Comparison of ENCODE assay signal across 13 cellular contexts in the genomic region with DNA sequence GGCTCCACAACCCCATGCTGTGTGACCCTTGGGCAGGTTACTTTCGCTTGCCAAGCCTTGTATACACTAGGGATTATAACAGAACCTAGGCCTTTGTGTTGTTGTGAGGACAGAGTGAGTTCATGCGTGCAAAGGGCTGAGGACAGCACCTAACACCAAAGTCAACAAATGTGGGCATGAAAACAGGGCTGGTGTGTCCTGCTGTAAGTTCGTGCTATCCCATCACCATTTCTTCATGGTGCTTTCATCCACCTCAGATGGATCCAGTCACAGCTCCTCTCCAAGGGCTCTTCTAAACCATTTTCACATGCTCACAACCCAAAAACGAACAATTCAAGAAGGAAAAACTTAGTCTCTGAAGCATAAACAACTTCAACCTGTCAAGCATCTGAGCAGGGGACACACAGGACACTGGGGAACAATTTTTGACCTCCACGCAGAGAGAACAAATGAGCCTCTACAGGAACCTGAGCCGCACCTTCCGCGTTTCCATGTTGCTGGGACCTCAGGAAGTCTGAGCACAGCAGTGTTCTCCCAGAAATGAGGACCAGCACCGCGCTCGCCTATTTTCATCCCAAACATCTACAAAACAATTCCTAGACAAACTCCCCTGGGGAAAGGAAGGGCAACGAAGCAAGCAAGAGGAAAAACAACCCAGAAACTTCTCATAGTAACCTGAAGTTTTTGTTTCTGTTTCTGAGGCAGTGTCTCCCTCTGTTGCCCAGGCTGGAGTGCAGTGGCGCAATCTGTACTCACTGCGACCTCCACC. TPM values are rescaled to one million over a fixed set of nuclear protein-coding genes. Genes with fewer than 3 reads are reported as not detected.
DNase-seq lines count a peak whose midpoint lies in the region; ATAC-seq and TF ChIP-seq lines count a peak whose summit lies in the region.
"Had no signal": no experiment of that assay in that cellular context is flagged by ENCODE, and none has a peak within 500 bp of the region (broad histone marks: within the 10 kb centered on the region; RNA-seq: fewer than 3 reads in every experiment).

No MANE protein-coding gene starts in this region.

- H3K27me3 ChIP-seq in DND-41 (ENCODE audit: insufficient read depth, low read length, poor library complexity) (peaks cover 9% of the 10 kb centered on the region), neural cell (ENCODE audit: insufficient read depth, low read depth, low read length) (no peaks in the 10 kb centered on the region), SJCRH30 (no peaks in the 10 kb centered on the region)
- no peaks in the 10 kb centered on the region for H3K27me3 ChIP-seq in effector memory CD4-positive, alpha-beta T cell (replicated peaks; ENCODE audit: control insufficient read depth, insufficient read depth, low read length, poor library complexity, severe bottlenecking)
- H3K27me3 ChIP-seq: right atrium auricular region had no signal

- H3K9me3 ChIP-seq in DND-41 (ENCODE audit: insufficient read depth, low read length, severe bottlenecking) (no peaks in the 10 kb centered on the region), neural cell (ENCODE audit: low read length) (no peaks in the 10 kb centered on the region), SJCRH30 (replicated peaks) (no peaks in the 10 kb centered on the region)
- H3K9me3 ChIP-seq in effector memory CD4-positive, alpha-beta T cell (ENCODE audit: control insufficient read depth, low read length) = no peaks in the 10 kb centered on the region
- H3K9me3 ChIP-seq: left lung, right atrium auricular region had no signal

- H3K79me2 ChIP-seq in DND-41 (ENCODE audit: insufficient read depth, low read length) = peaks cover 4% of the 10 kb centered on the region; the same call in 1 of the 2 replicates
- peaks cover 27% of the 10 kb centered on the region for H3K79me2 ChIP-seq in neural cell (replicated peaks; ENCODE audit: insufficient read depth, low read length)

- no peak overlapping the region for H2AFZ ChIP-seq in DND-41 (ENCODE audit: low read depth, low read length)
- no peak overlapping the region for H2AFZ ChIP-seq in neural cell (ENCODE audit: low read depth, low read length)

- no peak for DNase-seq in DND-41
- peak; percentile 52 for DNase-seq in NCI-H146 treated with DMSO at 0.1 percent for 48 hours (lab: John Stamatoyannopoulos, UW; ENCODE audit: unreplicated experiment)
- no peak for DNase-seq in caudate nucleus (lab: John Stamatoyannopoulos, UW)
- DNase-seq in SJCRH30 = no peak
- no peak for DNase-seq in NCI-H524 (lab: John Stamatoyannopoulos, UW)
- no peak for DNase-seq in effector memory CD4-positive, alpha-beta T cell
- DNase-seq: activated CD8-positive, alpha-beta T cell treated with anti-CD3 and anti-CD28 coated beads for 36 hours; amygdala; left lung; NCI-H187 had no signal

- H3K4me3 ChIP-seq in DND-41 (ENCODE audit: low read depth in 1 of 2, low read length in 2 of 2) = no peak overlapping the region
- peak overlapping the region; percentile 70 for H3K4me3 ChIP-seq in neural cell (ENCODE audit: low read length)
- no peak overlapping the region for H3K4me3 ChIP-seq in SJCRH30
- no peak overlapping the region for H3K4me3 ChIP-seq in effector memory CD4-positive, alpha-beta T cell (ENCODE audit: insufficient read depth, low read depth, low read length, poor library complexity, severe bottlenecking)
- H3K4me3 ChIP-seq: left lung, right atrium auricular region had no signal

- TF ChIP-seq CTCF in DND-41 (IDR thresholded peaks at IDR 0.05; ENCODE audit: borderline replicate concordance, extremely low read depth, low read length, poor library complexity, severe bottlenecking) (peak; percentile 40), neural cell (IDR thresholded peaks at IDR 0.05; ENCODE audit: poor library complexity, severe bottlenecking) (no peak)

- H3K36me3 ChIP-seq in DND-41 (ENCODE audit: insufficient read depth, low read length) (no peaks in the 10 kb centered on the region), neural cell (ENCODE audit: insufficient read depth, low read length) (no peaks in the 10 kb centered on the region), SJCRH30 (no peaks in the 10 kb centered on the region)
- no peaks in the 10 kb centered on the region for H3K36me3 ChIP-seq in effector memory CD4-positive, alpha-beta T cell (ENCODE audit: control insufficient read depth, insufficient read depth, low read length)
- H3K36me3 ChIP-seq: left lung, right atrium auricular region had no signal

- no peaks in the 10 kb centered on the region for H3K9me2 ChIP-seq in neural cell (ENCODE audit: insufficient read depth, low read length)

- peak overlapping the region; percentile 14; the same call in 1 of the 2 replicates for H3K4me2 ChIP-seq in DND-41 (ENCODE audit: insufficient read depth, low read length)
- H3K4me2 ChIP-seq in neural cell (ENCODE audit: low read length) = no peak overlapping the region

- no peak for TF ChIP-seq EP300 in neural cell (conservative IDR thresholded peaks at IDR 0.05; ENCODE audit: poor library complexity, severe bottlenecking)

- H4K20me1 ChIP-seq in DND-41 (ENCODE audit: insufficient read depth, low read length) = peaks cover 12% of the 10 kb centered on the region; the same call in 1 of the 2 replicates
- no peaks in the 10 kb centered on the region for H4K20me1 ChIP-seq in neural cell (ENCODE audit: insufficient read depth)

- no peak for TF ChIP-seq RAD21 in neural cell (conservative IDR thresholded peaks at IDR 0.05)

- H3K27ac ChIP-seq in DND-41 (ENCODE audit: low read length) = no peak overlapping the region
- peak overlapping the region; percentile 27 for H3K27ac ChIP-seq in caudate nucleus (ENCODE audit: low read depth, low read length)
- H3K27ac ChIP-seq in neural cell (ENCODE audit: low read length) = no peak overlapping the region
- no peak overlapping the region for H3K27ac ChIP-seq in SJCRH30
- no peak overlapping the region for H3K27ac ChIP-seq in effector memory CD4-positive, alpha-beta T cell (ENCODE audit: insufficient read depth, low read length, poor library complexity, severe bottlenecking)
- H3K27ac ChIP-seq: left lung, right atrium auricular region had no signal

- no peak for ATAC-seq in DND-41 (ENCODE audit: insufficient read depth, low read depth)
- ATAC-seq in GM21619 (IDR thresholded peaks at IDR 0.05; ENCODE audit: unreplicated experiment) = no peak
- ATAC-seq: activated CD8-positive, alpha-beta T cell treated with anti-CD3 and anti-CD28 coated beads for 36 hours; left lung had no signal

- H3F3A ChIP-seq in neural cell (ENCODE audit: insufficient read depth, low read length, poor library complexity, severe bottlenecking) = peaks cover 3% of the 10 kb centered on the region

- H3K9ac ChIP-seq in DND-41 (ENCODE audit: low read depth, low read length) (no peak overlapping the region), neural cell (ENCODE audit: low read length) (no peak overlapping the region)

- H3K4me1 ChIP-seq in DND-41 (ENCODE audit: insufficient read depth, low read length) (peaks cover 27% of the 10 kb centered on the region), SJCRH30 (peaks cover 15% of the 10 kb centered on the region)
- peaks cover 9% of the 10 kb centered on the region for H3K4me1 ChIP-seq in effector memory CD4-positive, alpha-beta T cell (ENCODE audit: control insufficient read depth, insufficient read depth, low read length, poor library complexity, severe bottlenecking)

TF ChIP-seq in neural cell, 6 proteins besides CTCF, POLR2A, EP300 and RAD21:
- TF ChIP-seq POLR2AphosphoS5 (IDR thresholded peaks at IDR 0.05) = no peak
- no peak for TF ChIP-seq TAF1 (IDR thresholded peaks at IDR 0.05; ENCODE audit: low read depth)
- no peak for TF ChIP-seq SMC3 (conservative IDR thresholded peaks at IDR 0.05; ENCODE audit: poor library complexity)
- no peak for TF ChIP-seq MXI1 (conservative IDR thresholded peaks at IDR 0.05; ENCODE audit: poor library complexity, severe bottlenecking)
- no peak for TF ChIP-seq EZH2 (IDR thresholded peaks at IDR 0.05; ENCODE audit: borderline replicate concordance, insufficient read depth, low read length, poor library complexity, severe bottlenecking)
- TF ChIP-seq, protein P1, sequence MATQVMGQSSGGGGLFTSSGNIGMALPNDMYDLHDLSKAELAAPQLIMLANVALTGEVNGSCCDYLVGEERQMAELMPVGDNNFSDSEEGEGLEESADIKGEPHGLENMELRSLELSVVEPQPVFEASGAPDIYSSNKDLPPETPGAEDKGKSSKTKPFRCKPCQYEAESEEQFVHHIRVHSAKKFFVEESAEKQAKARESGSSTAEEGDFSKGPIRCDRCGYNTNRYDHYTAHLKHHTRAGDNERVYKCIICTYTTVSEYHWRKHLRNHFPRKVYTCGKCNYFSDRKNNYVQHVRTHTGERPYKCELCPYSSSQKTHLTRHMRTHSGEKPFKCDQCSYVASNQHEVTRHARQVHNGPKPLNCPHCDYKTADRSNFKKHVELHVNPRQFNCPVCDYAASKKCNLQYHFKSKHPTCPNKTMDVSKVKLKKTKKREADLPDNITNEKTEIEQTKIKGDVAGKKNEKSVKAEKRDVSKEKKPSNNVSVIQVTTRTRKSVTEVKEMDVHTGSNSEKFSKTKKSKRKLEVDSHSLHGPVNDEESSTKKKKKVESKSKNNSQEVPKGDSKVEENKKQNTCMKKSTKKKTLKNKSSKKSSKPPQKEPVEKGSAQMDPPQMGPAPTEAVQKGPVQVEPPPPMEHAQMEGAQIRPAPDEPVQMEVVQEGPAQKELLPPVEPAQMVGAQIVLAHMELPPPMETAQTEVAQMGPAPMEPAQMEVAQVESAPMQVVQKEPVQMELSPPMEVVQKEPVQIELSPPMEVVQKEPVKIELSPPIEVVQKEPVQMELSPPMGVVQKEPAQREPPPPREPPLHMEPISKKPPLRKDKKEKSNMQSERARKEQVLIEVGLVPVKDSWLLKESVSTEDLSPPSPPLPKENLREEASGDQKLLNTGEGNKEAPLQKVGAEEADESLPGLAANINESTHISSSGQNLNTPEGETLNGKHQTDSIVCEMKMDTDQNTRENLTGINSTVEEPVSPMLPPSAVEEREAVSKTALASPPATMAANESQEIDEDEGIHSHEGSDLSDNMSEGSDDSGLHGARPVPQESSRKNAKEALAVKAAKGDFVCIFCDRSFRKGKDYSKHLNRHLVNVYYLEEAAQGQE (IDR thresholded peaks at IDR 0.05; ENCODE audit: borderline replicate concordance) = no peak

RNA-seq across cellular contexts. Expression of gene LRP11, which starts 3.1 kb away (rescaled TPM):
- 53.5 and 57.0 TPM in 2 replicates for polyA plus RNA-seq in neural cell
- polyA minus RNA-seq in neural cell = 70.6 and 71.3 TPM in 2 replicates
- 32.4 and 32.8 TPM in 2 replicates for total RNA-seq in SJCRH30 (2014; rRNA removed; shearing (Covaris generic))

RNA-seq across cellular contexts. Expression of gene RAET1E, which starts 36.9 kb away (rescaled TPM):
- not detected in 2 replicates for polyA plus RNA-seq in neural cell
- polyA minus RNA-seq in neural cell = not detected in 2 replicates
- total RNA-seq in SJCRH30 (2014; rRNA removed; shearing (Covaris generic)) = not detected in 2 replicates
- total RNA-seq: activated CD8-positive, alpha-beta T cell treated with anti-CD3 and anti-CD28 coated beads for 36 hours had no signal
